18 cellular contexts compared by ENCODE assay signal in genomic region chr15:68995754-68996141, GRCh38.
"Had no signal": no experiment of that assay in that cellular context is flagged by ENCODE, and none has a peak within 500 bp of the region (broad histone marks: within the 10 kb centered on the region; RNA-seq: fewer than 3 reads in every experiment).

No MANE protein-coding gene starts in this region.

- H3K9me3 ChIP-seq: gastrocnemius medialis, psoas muscle, right lobe of liver, tibial artery, upper lobe of right lung had no signal

- H3K36me3 ChIP-seq: gastrocnemius medialis, right lobe of liver, tibial artery, upper lobe of right lung had no signal

- ATAC-seq: esophagus mucosa; gastrocnemius medialis; left ventricle myocardium superior; right lobe of liver; stimulated activated effector memory CD8-positive, alpha-beta T cell treated with anti-CD3 and anti-CD28 coated beads, Interleukin-12 subunit alpha, Interleukin-12 subunit beta, amount 100 ng/mL, for 72 hours; upper lobe of right lung had no signal

- H3K4me3 ChIP-seq: gastrocnemius medialis, lung, psoas muscle, right lobe of liver, tibial artery, upper lobe of right lung had no signal

- H3K4me1 ChIP-seq: right lobe of liver, upper lobe of right lung had no signal

- H3K27ac ChIP-seq: psoas muscle, right lobe of liver, tibial artery, upper lobe of right lung had no signal

- H3K27me3 ChIP-seq: gastrocnemius medialis, right lobe of liver, upper lobe of right lung had no signal

- FAIRE-seq: endometrium had no signal

- DNase-seq: effector memory CD4-positive, alpha-beta T cell; gastrocnemius medialis; islet precursor cell; left ventricle myocardium superior; mesenchymal stem cell; naive B cell; nephron progenitor cell; psoas muscle; retina; right lobe of liver; stimulated activated CD4-positive, alpha-beta T cell treated with anti-CD3 and anti-CD28 coated beads, Interleukin-4, amount 100 ng/mL, for 1 hour; stimulated activated CD8-positive, alpha-beta memory T cell treated with anti-CD3 and anti-CD28 coated beads, Interleukin-4, amount 100 ng/mL, for 48 hours; tibial artery; upper lobe of right lung had no signal
